14 cellular contexts compared by ENCODE assay signal in genomic region chr6:19415605-19416326, GRCh38.
DNase-seq lines count a peak whose midpoint lies in the region; ATAC-seq, FAIRE-seq and TF ChIP-seq lines count a peak whose summit lies in the region.
"Had no signal": no experiment of that assay in that cellular context is flagged by ENCODE, and none has a peak within 500 bp of the region (broad histone marks: within the 10 kb centered on the region; RNA-seq: fewer than 3 reads in every experiment).

No MANE protein-coding gene starts in this region.

- no peaks in the 10 kb centered on the region for H3K36me3 ChIP-seq in suprapubic skin
- H3K36me3 ChIP-seq in neuronal stem cell (replicated peaks in 1 of 2; ENCODE audit: control insufficient read depth in 2 of 2, insufficient read depth in 2 of 2, low read length in 2 of 2), result no peaks in the 10 kb centered on the region

- H3K4me2 ChIP-seq in A549 (peak overlapping the region; percentile 47; the same call in 2 of the 3 replicates), neuronal stem cell (ENCODE audit: insufficient read depth, low read length, poor library complexity, severe bottlenecking) (no peak overlapping the region)

- POLR2A ChIA-PET in A549 (lab: Yijun Ruan, JAX), result no interaction called here

- H3K27ac ChIP-seq in A549 (peak overlapping the region; percentile 49 to 81; a peak in 4 of 6 replicates), foreskin keratinocyte (peak overlapping the region; percentile 2), suprapubic skin (no peak overlapping the region), neuronal stem cell (replicated peaks; ENCODE audit: low read length) (no peak overlapping the region)

- H2BK120ac ChIP-seq in neuronal stem cell (ENCODE audit: low read depth, low read length), result no peak overlapping the region

- H4K91ac ChIP-seq in neuronal stem cell (ENCODE audit: low read depth, low read length, poor library complexity), result no peak overlapping the region

- no peak for TF ChIP-seq RAD21 in A549 (conservative IDR thresholded peaks at IDR 0.05 in 1 of 2, IDR thresholded peaks at IDR 0.05 in 1 of 2)

- H3K79me1 ChIP-seq in neuronal stem cell (ENCODE audit: low read depth, low read length), result no peaks in the 10 kb centered on the region

- no peaks in the 10 kb centered on the region for H3K27me3 ChIP-seq in foreskin keratinocyte
- H3K27me3 ChIP-seq in suprapubic skin, result no peaks in the 10 kb centered on the region
- no peaks in the 10 kb centered on the region for H3K27me3 ChIP-seq in neuronal stem cell (ENCODE audit: control insufficient read depth in 3 of 3, insufficient read depth in 3 of 3, low read depth in 1 of 3, low read length in 3 of 3)

- H2BK15ac ChIP-seq in neuronal stem cell (ENCODE audit: low read length), result no peak overlapping the region

- DNase-seq in A549 (ENCODE audit: low read depth in 1 of 2, low spot score in 1 of 2) (peak in 1 of 2 experiments; percentile 16), H54 (ENCODE audit: insufficient read length, low spot score) (peak; percentile 4), amniotic stem cell (lab: John Stamatoyannopoulos, UW) (peak; percentile 41), foreskin keratinocyte (peak; percentile 75 to 88), suprapubic skin (ENCODE audit: low spot score in 2 of 2) (no peak), neuronal stem cell (ENCODE audit: low spot score) (no peak), GM10266 (ENCODE audit: extremely low spot score) (no peak)
- DNase-seq: activated CD8-positive, alpha-beta T cell treated with anti-CD3 and anti-CD28 coated beads for 36 hours; Caco-2; NCI-H2227 treated with DMSO at 0.1 percent for 48 hours; retina; stimulated activated CD4-positive, alpha-beta T cell treated with anti-CD3 and anti-CD28 coated beads, Interleukin-2, amount 100 ng/mL, for 24 hours had no signal

- H3K23ac ChIP-seq in neuronal stem cell (ENCODE audit: low read depth, low read length, poor library complexity), result no peak overlapping the region

- no peak overlapping the region for H2AFZ ChIP-seq in neuronal stem cell (ENCODE audit: low read length)

- H2AK5ac ChIP-seq in neuronal stem cell (ENCODE audit: low read depth, low read length), result no peak overlapping the region

- no peak overlapping the region for H3K18ac ChIP-seq in neuronal stem cell (ENCODE audit: low read length)

- H3K4me1 ChIP-seq in A549 (peaks cover 30% of the 10 kb centered on the region), foreskin keratinocyte (peaks cover 38% of the 10 kb centered on the region), suprapubic skin (no peaks in the 10 kb centered on the region), neuronal stem cell (ENCODE audit: control insufficient read depth in 2 of 2, insufficient read depth in 1 of 2, low read depth in 1 of 2, low read length in 2 of 2) (no peaks in the 10 kb centered on the region)
- H3K4me1 ChIP-seq: Caco-2 had no signal

- no peak overlapping the region for H3K9ac ChIP-seq in neuronal stem cell (ENCODE audit: low read depth, low read length, poor library complexity)

- no peaks in the 10 kb centered on the region for H3K9me3 ChIP-seq in A549
- H3K9me3 ChIP-seq in suprapubic skin, result no peaks in the 10 kb centered on the region
- peaks cover 2 to 5% of the 10 kb centered on the region in 2 donors for H3K9me3 ChIP-seq in neuronal stem cell (replicated peaks in 1 of 2; ENCODE audit: control insufficient read depth in 2 of 2, insufficient read depth in 1 of 2, low read depth in 1 of 2, low read length in 2 of 2)
- H3K9me3 ChIP-seq: Caco-2 had no signal

- peak; percentile 54 to 72; a peak in 5 of 6 replicates for ATAC-seq in A549
- ATAC-seq in foreskin keratinocyte, result peak; percentile 76
- no peak for ATAC-seq in GM21737 (IDR thresholded peaks at IDR 0.05; ENCODE audit: unreplicated experiment)
- ATAC-seq: activated CD8-positive, alpha-beta T cell treated with anti-CD3 and anti-CD28 coated beads for 36 hours; natural killer cell treated with Interleukin-12 subunit alpha and Interleukin-12 subunit beta and Interleukin-15 and Interleukin-18, amount 100 ng/mL, for 72 hours had no signal

- no peak overlapping the region for H3K14ac ChIP-seq in neuronal stem cell (ENCODE audit: low read length)

- TF ChIP-seq POLR2A in A549 (IDR thresholded peaks at IDR 0.05; ENCODE audit: low read length) (no peak), H54 (IDR thresholded peaks at IDR 0.05; ENCODE audit: low read depth, low read length) (no peak), suprapubic skin (IDR thresholded peaks at IDR 0.05) (no peak)

- WGBS in A549 (ENCODE audit: missing lambda C conversion rate), result 5% methylated on average over 4 of the region's 4 CpGs
- WGBS in suprapubic skin, result 64% methylated on average over 4 of the region's 4 CpGs
- WGBS in neuronal stem cell (ENCODE audit: extremely low coverage in 2 of 2, insufficient read length in 2 of 2, insufficient replicate concordance in 1 of 2), 2 donors, result no CpG with 5 or more reads among the region's 4 CpGs

- no peak overlapping the region for H3K4me3 ChIP-seq in A549
- H3K4me3 ChIP-seq in suprapubic skin, result no peak overlapping the region
- no peak overlapping the region for H3K4me3 ChIP-seq in neuronal stem cell (ENCODE audit: low read length in 2 of 2)

- TF ChIP-seq CTCF in A549 (IDR thresholded peaks at IDR 0.05), result no peak
- no peak for TF ChIP-seq CTCF in foreskin keratinocyte (conservative IDR thresholded peaks at IDR 0.05)
- no peak for TF ChIP-seq CTCF in suprapubic skin (IDR thresholded peaks at IDR 0.05)
- TF ChIP-seq CTCF in GM10266 (IDR thresholded peaks at IDR 0.05; ENCODE audit: control insufficient read depth, insufficient read depth, low read depth, missing control alignments), result no peak

- TF ChIP-seq EP300 in A549 (IDR thresholded peaks at IDR 0.05) (no peak), suprapubic skin (IDR thresholded peaks at IDR 0.05) (no peak)

- H2BK12ac ChIP-seq in neuronal stem cell (ENCODE audit: low read length), result no peak overlapping the region

- FAIRE-seq in A549 (lab: Jason Lieb, UNC), result no peak
- peak; percentile 33 for FAIRE-seq in H54 (lab: Jason Lieb, UNC)

- no peak overlapping the region for H3K4ac ChIP-seq in neuronal stem cell (ENCODE audit: low read length)

- no peak overlapping the region for H4K8ac ChIP-seq in neuronal stem cell (ENCODE audit: low read depth, low read length)

- no peak overlapping the region for H2BK5ac ChIP-seq in neuronal stem cell (ENCODE audit: low read length)

- CTCF ChIA-PET in A549 (lab: Yijun Ruan, JAX), result no interaction called here

TF ChIP-seq in A549, 52 proteins besides CTCF, POLR2A, EP300 and RAD21:
- no peak for TF ChIP-seq RARB (CRISPR knock-in tag; IDR thresholded peaks at IDR 0.05)
- TF ChIP-seq GATA3 (IDR thresholded peaks at IDR 0.05; ENCODE audit: borderline replicate concordance), result peak; percentile 71; the same call in 1 of the 2 replicates
- no peak for TF ChIP-seq TP53 (CRISPR knock-in tag; IDR thresholded peaks at IDR 0.05)
- no peak for TF ChIP-seq FOXS1 (CRISPR knock-in tag; IDR thresholded peaks at IDR 0.05)
- peak; percentile 77 for TF ChIP-seq JUNB (IDR thresholded peaks at IDR 0.05)
- peak; percentile 50; the same call in 1 of the 2 replicates for TF ChIP-seq FOSL2 (IDR thresholded peaks at IDR 0.05)
- peak; percentile 67 for TF ChIP-seq FOSL2 (CRISPR knock-in tag; IDR thresholded peaks at IDR 0.05)
- TF ChIP-seq MAFK (IDR thresholded peaks at IDR 0.05; ENCODE audit: partially characterized antibody), result peak; percentile 15
- no peak for TF ChIP-seq RFX5 (IDR thresholded peaks at IDR 0.05)
- no peak for TF ChIP-seq JUN (IDR thresholded peaks at IDR 0.05)
- no peak for TF ChIP-seq BHLHE40 (IDR thresholded peaks at IDR 0.05; ENCODE audit: low read depth, low read length)
- TF ChIP-seq HEYL (CRISPR knock-in tag; IDR thresholded peaks at IDR 0.05), result no peak
- TF ChIP-seq BCL3 (IDR thresholded peaks at IDR 0.05), result no peak
- no peak for TF ChIP-seq PBX3 (IDR thresholded peaks at IDR 0.05)
- no peak for TF ChIP-seq MAZ (IDR thresholded peaks at IDR 0.05; ENCODE audit: borderline replicate concordance, low read depth, low read length)
- TF ChIP-seq NR3C1 (IDR thresholded peaks at IDR 0.05), result no peak
- no peak for TF ChIP-seq HES2 (IDR thresholded peaks at IDR 0.05)

Comparison
In these comparisons a context has a peak if more than half of its experiments do, and no peak if none do; other contexts are left out.
1. DNase-seq: peak in H54 (single experiment), amniotic stem cell (single experiment) and foreskin keratinocyte (2 of 2); none in suprapubic skin (0 of 2), neuronal stem cell (single experiment) and GM10266 (single experiment).
2. H3K27ac ChIP-seq: peak in A549 (2 of 2) and foreskin keratinocyte (single experiment); none in suprapubic skin (single experiment) and neuronal stem cell (single experiment).